1 cellular context compared by ENCODE assay signal in the genomic region with DNA sequence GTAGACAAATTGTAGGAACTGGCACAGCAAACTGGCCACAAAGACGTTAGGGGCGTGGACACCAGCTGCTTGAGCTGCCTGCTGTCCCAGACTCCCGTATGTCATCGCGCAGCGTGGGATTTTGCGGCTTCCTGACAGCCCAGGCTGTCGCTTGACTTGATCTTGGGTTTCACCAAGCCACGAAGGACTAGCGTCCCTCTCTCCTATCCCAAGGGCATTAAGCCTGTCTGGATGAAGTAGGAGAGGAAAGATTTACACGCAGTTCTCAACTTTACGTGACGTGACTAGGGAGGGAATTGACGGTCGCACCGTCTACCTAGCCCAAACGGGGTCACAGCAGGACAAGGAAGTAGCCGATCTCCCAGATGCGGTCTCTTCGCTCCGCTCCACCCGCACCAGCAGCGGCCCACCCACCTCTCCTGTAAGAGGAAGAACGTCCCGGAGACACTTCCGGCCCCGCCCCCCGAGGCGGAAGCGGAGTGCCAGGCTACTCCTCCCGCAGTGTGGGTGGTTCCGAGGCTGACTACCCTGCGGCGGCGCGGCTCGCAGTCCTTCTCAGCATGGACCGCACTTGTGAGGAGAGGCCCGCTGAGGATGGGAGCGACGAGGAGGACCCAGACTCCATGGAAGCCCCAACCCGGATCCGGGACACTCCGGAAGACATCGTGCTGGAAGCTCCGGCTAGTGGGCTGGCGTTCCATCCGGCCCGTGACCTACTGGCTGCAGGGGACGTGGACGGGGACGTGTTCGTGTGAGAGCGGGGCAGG.
TF ChIP-seq lines count a peak whose summit lies in the region.

A gene with protein sequence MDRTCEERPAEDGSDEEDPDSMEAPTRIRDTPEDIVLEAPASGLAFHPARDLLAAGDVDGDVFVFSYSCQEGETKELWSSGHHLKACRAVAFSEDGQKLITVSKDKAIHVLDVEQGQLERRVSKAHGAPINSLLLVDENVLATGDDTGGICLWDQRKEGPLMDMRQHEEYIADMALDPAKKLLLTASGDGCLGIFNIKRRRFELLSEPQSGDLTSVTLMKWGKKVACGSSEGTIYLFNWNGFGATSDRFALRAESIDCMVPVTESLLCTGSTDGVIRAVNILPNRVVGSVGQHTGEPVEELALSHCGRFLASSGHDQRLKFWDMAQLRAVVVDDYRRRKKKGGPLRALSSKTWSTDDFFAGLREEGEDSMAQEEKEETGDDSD (plus strand): TSS at position 552 of the 767 bp plus-strand sequence. CDS start 9 bp downstream, at position 561.

TF ChIP-seq in HepG2, 621 proteins besides CTCF, POLR2A, EP300 and RAD21 (continued from another document and continues in another):
- TF ChIP-seq, protein P1, sequence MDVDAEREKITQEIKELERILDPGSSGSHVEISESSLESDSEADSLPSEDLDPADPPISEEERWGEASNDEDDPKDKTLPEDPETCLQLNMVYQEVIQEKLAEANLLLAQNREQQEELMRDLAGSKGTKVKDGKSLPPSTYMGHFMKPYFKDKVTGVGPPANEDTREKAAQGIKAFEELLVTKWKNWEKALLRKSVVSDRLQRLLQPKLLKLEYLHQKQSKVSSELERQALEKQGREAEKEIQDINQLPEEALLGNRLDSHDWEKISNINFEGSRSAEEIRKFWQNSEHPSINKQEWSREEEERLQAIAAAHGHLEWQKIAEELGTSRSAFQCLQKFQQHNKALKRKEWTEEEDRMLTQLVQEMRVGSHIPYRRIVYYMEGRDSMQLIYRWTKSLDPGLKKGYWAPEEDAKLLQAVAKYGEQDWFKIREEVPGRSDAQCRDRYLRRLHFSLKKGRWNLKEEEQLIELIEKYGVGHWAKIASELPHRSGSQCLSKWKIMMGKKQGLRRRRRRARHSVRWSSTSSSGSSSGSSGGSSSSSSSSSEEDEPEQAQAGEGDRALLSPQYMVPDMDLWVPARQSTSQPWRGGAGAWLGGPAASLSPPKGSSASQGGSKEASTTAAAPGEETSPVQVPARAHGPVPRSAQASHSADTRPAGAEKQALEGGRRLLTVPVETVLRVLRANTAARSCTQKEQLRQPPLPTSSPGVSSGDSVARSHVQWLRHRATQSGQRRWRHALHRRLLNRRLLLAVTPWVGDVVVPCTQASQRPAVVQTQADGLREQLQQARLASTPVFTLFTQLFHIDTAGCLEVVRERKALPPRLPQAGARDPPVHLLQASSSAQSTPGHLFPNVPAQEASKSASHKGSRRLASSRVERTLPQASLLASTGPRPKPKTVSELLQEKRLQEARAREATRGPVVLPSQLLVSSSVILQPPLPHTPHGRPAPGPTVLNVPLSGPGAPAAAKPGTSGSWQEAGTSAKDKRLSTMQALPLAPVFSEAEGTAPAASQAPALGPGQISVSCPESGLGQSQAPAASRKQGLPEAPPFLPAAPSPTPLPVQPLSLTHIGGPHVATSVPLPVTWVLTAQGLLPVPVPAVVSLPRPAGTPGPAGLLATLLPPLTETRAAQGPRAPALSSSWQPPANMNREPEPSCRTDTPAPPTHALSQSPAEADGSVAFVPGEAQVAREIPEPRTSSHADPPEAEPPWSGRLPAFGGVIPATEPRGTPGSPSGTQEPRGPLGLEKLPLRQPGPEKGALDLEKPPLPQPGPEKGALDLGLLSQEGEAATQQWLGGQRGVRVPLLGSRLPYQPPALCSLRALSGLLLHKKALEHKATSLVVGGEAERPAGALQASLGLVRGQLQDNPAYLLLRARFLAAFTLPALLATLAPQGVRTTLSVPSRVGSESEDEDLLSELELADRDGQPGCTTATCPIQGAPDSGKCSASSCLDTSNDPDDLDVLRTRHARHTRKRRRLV (CRISPR knock-in tag; IDR thresholded peaks at IDR 0.05), result peak; percentile 52; the same call in 1 of the 2 replicates
- TF ChIP-seq ZNF776 (CRISPR knock-in tag; IDR thresholded peaks at IDR 0.05), result peak; percentile 57; the same call in 1 of the 2 replicates
- 0 out of 2 replicates have a peak, but pooled peaks have one; percentile 34 for TF ChIP-seq KAT7 (CRISPR knock-in tag; IDR thresholded peaks at IDR 0.05; ENCODE audit: borderline replicate concordance)
- TF ChIP-seq ZMYM2 (CRISPR knock-in tag; IDR thresholded peaks at IDR 0.05), result 0 out of 2 replicates have a peak, but pooled peaks have one; percentile 41
- peak; percentile 89 for TF ChIP-seq MAZ (IDR thresholded peaks at IDR 0.05; ENCODE audit: borderline replicate concordance, low read depth, low read length)
- peak; percentile 93 for TF ChIP-seq MAZ (CRISPR knock-in tag; IDR thresholded peaks at IDR 0.05; ENCODE audit: low read depth)
- TF ChIP-seq, protein P2, sequence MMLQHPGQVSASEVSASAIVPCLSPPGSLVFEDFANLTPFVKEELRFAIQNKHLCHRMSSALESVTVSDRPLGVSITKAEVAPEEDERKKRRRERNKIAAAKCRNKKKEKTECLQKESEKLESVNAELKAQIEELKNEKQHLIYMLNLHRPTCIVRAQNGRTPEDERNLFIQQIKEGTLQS (CRISPR knock-in tag; IDR thresholded peaks at IDR 0.05), result peak; percentile 24; the same call in 1 of the 2 replicates
- peak; percentile 75 for TF ChIP-seq SP2 (CRISPR knock-in tag; IDR thresholded peaks at IDR 0.05)
- TF ChIP-seq, protein P3, sequence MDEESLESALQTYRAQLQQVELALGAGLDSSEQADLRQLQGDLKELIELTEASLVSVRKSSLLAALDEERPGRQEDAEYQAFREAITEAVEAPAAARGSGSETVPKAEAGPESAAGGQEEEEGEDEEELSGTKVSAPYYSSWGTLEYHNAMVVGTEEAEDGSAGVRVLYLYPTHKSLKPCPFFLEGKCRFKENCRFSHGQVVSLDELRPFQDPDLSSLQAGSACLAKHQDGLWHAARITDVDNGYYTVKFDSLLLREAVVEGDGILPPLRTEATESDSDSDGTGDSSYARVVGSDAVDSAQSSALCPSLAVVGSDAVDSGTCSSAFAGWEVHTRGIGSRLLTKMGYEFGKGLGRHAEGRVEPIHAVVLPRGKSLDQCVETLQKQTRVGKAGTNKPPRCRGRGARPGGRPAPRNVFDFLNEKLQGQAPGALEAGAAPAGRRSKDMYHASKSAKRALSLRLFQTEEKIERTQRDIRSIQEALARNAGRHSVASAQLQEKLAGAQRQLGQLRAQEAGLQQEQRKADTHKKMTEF (CRISPR knock-in tag; IDR thresholded peaks at IDR 0.05), result peak; percentile 62; the same call in 1 of the 2 replicates
- TF ChIP-seq ZNF737 (CRISPR knock-in tag; IDR thresholded peaks at IDR 0.05; ENCODE audit: borderline replicate concordance), result no peak
- TF ChIP-seq, protein P4, sequence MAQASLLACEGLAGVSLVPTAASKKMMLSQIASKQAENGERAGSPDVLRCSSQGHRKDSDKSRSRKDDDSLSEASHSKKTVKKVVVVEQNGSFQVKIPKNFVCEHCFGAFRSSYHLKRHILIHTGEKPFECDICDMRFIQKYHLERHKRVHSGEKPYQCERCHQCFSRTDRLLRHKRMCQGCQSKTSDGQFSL (CRISPR knock-in tag; IDR thresholded peaks at IDR 0.05), result no peak
- TF ChIP-seq, protein P5, sequence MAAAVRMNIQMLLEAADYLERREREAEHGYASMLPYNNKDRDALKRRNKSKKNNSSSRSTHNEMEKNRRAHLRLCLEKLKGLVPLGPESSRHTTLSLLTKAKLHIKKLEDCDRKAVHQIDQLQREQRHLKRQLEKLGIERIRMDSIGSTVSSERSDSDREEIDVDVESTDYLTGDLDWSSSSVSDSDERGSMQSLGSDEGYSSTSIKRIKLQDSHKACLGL (CRISPR knock-in tag; IDR thresholded peaks at IDR 0.05), result peak; percentile 91
- TF ChIP-seq, protein P6, sequence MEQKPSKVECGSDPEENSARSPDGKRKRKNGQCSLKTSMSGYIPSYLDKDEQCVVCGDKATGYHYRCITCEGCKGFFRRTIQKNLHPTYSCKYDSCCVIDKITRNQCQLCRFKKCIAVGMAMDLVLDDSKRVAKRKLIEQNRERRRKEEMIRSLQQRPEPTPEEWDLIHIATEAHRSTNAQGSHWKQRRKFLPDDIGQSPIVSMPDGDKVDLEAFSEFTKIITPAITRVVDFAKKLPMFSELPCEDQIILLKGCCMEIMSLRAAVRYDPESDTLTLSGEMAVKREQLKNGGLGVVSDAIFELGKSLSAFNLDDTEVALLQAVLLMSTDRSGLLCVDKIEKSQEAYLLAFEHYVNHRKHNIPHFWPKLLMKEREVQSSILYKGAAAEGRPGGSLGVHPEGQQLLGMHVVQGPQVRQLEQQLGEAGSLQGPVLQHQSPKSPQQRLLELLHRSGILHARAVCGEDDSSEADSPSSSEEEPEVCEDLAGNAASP (CRISPR knock-in tag; IDR thresholded peaks at IDR 0.05; ENCODE audit: borderline replicate concordance), result peak; percentile 99
- TF ChIP-seq, protein P7, sequence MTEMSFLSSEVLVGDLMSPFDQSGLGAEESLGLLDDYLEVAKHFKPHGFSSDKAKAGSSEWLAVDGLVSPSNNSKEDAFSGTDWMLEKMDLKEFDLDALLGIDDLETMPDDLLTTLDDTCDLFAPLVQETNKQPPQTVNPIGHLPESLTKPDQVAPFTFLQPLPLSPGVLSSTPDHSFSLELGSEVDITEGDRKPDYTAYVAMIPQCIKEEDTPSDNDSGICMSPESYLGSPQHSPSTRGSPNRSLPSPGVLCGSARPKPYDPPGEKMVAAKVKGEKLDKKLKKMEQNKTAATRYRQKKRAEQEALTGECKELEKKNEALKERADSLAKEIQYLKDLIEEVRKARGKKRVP (CRISPR knock-in tag; IDR thresholded peaks at IDR 0.05), result 0 out of 4 replicates have a peak, but pooled peaks of 1 of the 2 experiments have one; percentile 52
- TF ChIP-seq KDM5A (IDR thresholded peaks at IDR 0.05; ENCODE audit: borderline replicate concordance, low read length), result peak; percentile 83; the same call in 1 of the 2 replicates
- TF ChIP-seq, protein P8, sequence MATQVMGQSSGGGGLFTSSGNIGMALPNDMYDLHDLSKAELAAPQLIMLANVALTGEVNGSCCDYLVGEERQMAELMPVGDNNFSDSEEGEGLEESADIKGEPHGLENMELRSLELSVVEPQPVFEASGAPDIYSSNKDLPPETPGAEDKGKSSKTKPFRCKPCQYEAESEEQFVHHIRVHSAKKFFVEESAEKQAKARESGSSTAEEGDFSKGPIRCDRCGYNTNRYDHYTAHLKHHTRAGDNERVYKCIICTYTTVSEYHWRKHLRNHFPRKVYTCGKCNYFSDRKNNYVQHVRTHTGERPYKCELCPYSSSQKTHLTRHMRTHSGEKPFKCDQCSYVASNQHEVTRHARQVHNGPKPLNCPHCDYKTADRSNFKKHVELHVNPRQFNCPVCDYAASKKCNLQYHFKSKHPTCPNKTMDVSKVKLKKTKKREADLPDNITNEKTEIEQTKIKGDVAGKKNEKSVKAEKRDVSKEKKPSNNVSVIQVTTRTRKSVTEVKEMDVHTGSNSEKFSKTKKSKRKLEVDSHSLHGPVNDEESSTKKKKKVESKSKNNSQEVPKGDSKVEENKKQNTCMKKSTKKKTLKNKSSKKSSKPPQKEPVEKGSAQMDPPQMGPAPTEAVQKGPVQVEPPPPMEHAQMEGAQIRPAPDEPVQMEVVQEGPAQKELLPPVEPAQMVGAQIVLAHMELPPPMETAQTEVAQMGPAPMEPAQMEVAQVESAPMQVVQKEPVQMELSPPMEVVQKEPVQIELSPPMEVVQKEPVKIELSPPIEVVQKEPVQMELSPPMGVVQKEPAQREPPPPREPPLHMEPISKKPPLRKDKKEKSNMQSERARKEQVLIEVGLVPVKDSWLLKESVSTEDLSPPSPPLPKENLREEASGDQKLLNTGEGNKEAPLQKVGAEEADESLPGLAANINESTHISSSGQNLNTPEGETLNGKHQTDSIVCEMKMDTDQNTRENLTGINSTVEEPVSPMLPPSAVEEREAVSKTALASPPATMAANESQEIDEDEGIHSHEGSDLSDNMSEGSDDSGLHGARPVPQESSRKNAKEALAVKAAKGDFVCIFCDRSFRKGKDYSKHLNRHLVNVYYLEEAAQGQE (IDR thresholded peaks at IDR 0.05; ENCODE audit: borderline replicate concordance in 1 of 2, low read depth in 1 of 2, low read length in 2 of 2), result peak in 1 of 2 experiments; percentile 41; a peak in 1 of 4 replicates
- peak; percentile 82; the same call in 1 of the 2 replicates for TF ChIP-seq YEATS2 (CRISPR knock-in tag; IDR thresholded peaks at IDR 0.05; ENCODE audit: borderline replicate concordance)
- no peak for TF ChIP-seq ZNF530 (CRISPR knock-in tag; IDR thresholded peaks at IDR 0.05; ENCODE audit: low read depth)
- TF ChIP-seq NFRKB (IDR thresholded peaks at IDR 0.05), result no peak
- TF ChIP-seq, protein P9, sequence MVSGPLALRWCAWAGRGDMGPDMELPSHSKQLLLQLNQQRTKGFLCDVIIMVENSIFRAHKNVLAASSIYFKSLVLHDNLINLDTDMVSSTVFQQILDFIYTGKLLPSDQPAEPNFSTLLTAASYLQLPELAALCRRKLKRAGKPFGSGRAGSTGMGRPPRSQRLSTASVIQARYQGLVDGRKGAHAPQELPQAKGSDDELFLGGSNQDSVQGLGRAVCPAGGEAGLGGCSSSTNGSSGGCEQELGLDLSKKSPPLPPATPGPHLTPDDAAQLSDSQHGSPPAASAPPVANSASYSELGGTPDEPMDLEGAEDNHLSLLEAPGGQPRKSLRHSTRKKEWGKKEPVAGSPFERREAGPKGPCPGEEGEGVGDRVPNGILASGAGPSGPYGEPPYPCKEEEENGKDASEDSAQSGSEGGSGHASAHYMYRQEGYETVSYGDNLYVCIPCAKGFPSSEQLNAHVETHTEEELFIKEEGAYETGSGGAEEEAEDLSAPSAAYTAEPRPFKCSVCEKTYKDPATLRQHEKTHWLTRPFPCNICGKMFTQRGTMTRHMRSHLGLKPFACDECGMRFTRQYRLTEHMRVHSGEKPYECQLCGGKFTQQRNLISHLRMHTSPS (CRISPR knock-in tag; IDR thresholded peaks at IDR 0.05; ENCODE audit: low read depth), result 0 out of 2 replicates have a peak, but pooled peaks have one; percentile 32
- TF ChIP-seq GATA4 (IDR thresholded peaks at IDR 0.05; ENCODE audit: borderline replicate concordance, low read depth), result peak; percentile 74
- peak; percentile 21; the same call in 1 of the 2 replicates for TF ChIP-seq CBX5 (CRISPR knock-in tag; IDR thresholded peaks at IDR 0.05; ENCODE audit: borderline replicate concordance)
- TF ChIP-seq, protein P10, sequence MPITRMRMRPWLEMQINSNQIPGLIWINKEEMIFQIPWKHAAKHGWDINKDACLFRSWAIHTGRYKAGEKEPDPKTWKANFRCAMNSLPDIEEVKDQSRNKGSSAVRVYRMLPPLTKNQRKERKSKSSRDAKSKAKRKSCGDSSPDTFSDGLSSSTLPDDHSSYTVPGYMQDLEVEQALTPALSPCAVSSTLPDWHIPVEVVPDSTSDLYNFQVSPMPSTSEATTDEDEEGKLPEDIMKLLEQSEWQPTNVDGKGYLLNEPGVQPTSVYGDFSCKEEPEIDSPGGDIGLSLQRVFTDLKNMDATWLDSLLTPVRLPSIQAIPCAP (CRISPR knock-in tag; IDR thresholded peaks at IDR 0.05; ENCODE audit: low read depth), result no peak
- no peak for TF ChIP-seq ATM (IDR thresholded peaks at IDR 0.05; ENCODE audit: borderline replicate concordance)
- TF ChIP-seq ZKSCAN8 (CRISPR knock-in tag; IDR thresholded peaks at IDR 0.05; ENCODE audit: borderline replicate concordance), result 0 out of 2 replicates have a peak, but pooled peaks have one; percentile 17
- TF ChIP-seq GATAD2A (CRISPR knock-in tag; IDR thresholded peaks at IDR 0.05), result peak; percentile 61
- TF ChIP-seq, protein P11, sequence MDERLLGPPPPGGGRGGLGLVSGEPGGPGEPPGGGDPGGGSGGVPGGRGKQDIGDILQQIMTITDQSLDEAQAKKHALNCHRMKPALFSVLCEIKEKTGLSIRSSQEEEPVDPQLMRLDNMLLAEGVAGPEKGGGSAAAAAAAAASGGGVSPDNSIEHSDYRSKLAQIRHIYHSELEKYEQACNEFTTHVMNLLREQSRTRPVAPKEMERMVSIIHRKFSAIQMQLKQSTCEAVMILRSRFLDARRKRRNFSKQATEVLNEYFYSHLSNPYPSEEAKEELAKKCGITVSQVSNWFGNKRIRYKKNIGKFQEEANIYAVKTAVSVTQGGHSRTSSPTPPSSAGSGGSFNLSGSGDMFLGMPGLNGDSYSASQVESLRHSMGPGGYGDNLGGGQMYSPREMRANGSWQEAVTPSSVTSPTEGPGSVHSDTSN (CRISPR knock-in tag; IDR thresholded peaks at IDR 0.05), result no peak
- TF ChIP-seq SALL2 (CRISPR knock-in tag; IDR thresholded peaks at IDR 0.05), result no peak; the same call in 1 of the 2 replicates
- TF ChIP-seq NFKBIZ (CRISPR knock-in tag; IDR thresholded peaks at IDR 0.05), result peak; percentile 75; the same call in 1 of the 2 replicates
